In the genomic region with DNA sequence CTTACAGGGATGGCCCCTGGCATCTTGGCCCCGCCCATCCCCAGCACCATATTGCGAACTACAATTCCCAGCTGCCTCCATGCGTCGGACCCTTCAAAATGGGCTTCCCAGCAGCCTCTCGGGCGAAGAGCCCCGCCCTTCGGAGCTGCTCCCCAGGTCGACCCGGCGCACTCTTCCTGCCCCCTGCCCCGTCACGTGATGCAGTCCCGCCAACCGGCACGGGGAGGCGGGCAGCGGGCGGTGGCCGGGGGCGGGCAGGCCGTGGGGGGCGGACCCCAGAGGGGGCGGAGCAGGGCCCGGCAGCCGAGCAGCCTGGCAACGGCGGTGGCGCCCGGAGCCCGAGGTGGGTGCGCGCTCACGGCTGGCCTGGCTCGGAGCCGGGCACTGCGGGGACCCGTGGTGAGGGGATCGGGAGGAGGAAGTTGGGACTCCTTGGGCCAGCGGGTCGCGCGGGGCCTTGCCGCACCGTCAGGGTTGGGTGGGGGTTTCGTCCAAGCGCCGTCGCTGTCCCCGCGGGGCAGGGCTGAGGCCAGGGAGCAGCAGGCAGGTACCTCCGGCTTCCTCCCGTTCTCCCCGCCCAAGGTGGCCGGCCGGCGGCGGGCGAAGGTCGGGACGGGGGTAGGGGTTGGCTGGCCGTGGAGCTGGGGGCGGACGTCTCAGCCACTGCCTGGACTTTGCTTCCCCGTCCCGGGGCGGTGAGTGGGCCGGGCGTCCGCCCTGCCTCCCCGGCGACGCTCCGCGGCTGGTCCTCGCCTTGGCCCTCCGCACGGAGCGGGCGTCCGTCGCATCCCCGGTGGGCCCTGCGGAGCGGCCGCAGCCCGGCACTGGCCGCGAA, we compare ENCODE assay signal across 8 cellular contexts. TPM values are rescaled to one million over a fixed set of nuclear protein-coding genes. Genes with fewer than 3 reads are reported as not detected.
DNase-seq lines count a peak whose midpoint lies in the region; ATAC-seq and TF ChIP-seq lines count a peak whose summit lies in the region.

A gene (plus strand): TSS at position 302 of the 835 bp plus-strand sequence. CDS start 23,994 bp downstream, outside the sequence.

- H3K27ac Mint-ChIP-seq in immature natural killer cell: peak within 1 kb of the TSS in 5 of 6 donors; percentile 29 to 81 (median 58)

- no peaks in the 10 kb centered on the region for H3K27me3 ChIP-seq in smooth muscle cell (ENCODE audit: low read depth)

- TF ChIP-seq CTCF in AG09319 (IDR thresholded peaks at IDR 0.05; ENCODE audit: low read depth, low read length) (no peak), smooth muscle cell (IDR thresholded peaks at IDR 0.05; ENCODE audit: borderline replicate concordance, insufficient read depth, poor library complexity, severe bottlenecking) (no peak)

- peak within 1 kb of the TSS; percentile 79 for H3K4me2 ChIP-seq in smooth muscle cell

- WGBS in smooth muscle cell (ENCODE audit: low lambda C conversion rate): 28% methylated on average over 46 of the region's 89 CpGs

- peak within 1 kb of the TSS; percentile 78 for H3K9ac ChIP-seq in smooth muscle cell (ENCODE audit: low read depth)

- peaks cover 28 to 53% of the 10 kb centered on the region in 2 donors for H3K4me1 Mint-ChIP-seq in immature natural killer cell

- no peaks in the 10 kb centered on the region for H3K4me1 ChIP-seq in smooth muscle cell (ENCODE audit: low read depth)

- H3F3A ChIP-seq in smooth muscle cell (ENCODE audit: low read depth): no peaks in the 10 kb centered on the region

- no peaks in the 10 kb centered on the region for H4K20me1 ChIP-seq in smooth muscle cell (ENCODE audit: low read depth)

- H3K36me3 ChIP-seq in smooth muscle cell (ENCODE audit: low read depth): no peaks in the 10 kb centered on the region

- no peaks in the 10 kb centered on the region for H3K9me3 ChIP-seq in smooth muscle cell (replicated peaks; ENCODE audit: low read depth)

- peak; percentile 86 for DNase-seq in AG09319 (ENCODE audit: extremely low read depth, low read depth)
- peak; percentile 83 for DNase-seq in NCI-H345 treated with DMSO at 0.1 percent for 48 hours (lab: John Stamatoyannopoulos, UW; ENCODE audit: unreplicated experiment)
- DNase-seq in activated CD4-positive, CD25-positive, alpha-beta regulatory T cell (lab: John Stamatoyannopoulos, UW): peak; percentile 70 to 89 (median 84)
- peak; percentile 89 for DNase-seq in central memory CD4-positive, alpha-beta T cell
- peak; percentile 82 to 89 (median 88) for DNase-seq in immature natural killer cell
- DNase-seq in smooth muscle cell (lab: John Stamatoyannopoulos, UW; ENCODE audit: unreplicated experiment): peak; percentile 62

- H2AFZ ChIP-seq in smooth muscle cell (ENCODE audit: low read depth): peak within 1 kb of the TSS; percentile 68

- no peaks in the 10 kb centered on the region for H3K36me3 Mint-ChIP-seq in immature natural killer cell

- peak within 1 kb of the TSS; percentile 82 to 88 (median 84) for H3K4me3 Mint-ChIP-seq in immature natural killer cell

- H3K27me3 Mint-ChIP-seq in immature natural killer cell (ENCODE audit: low read depth in 3 of 3): peaks cover 6 to 19% (median 8%) of the 10 kb centered on the region in 3 donors

- ATAC-seq in GM19035 (IDR thresholded peaks at IDR 0.05; ENCODE audit: unreplicated experiment) (peak; percentile 94), HG03342 (IDR thresholded peaks at IDR 0.05; ENCODE audit: unreplicated experiment) (peak; percentile 95)

- H3K79me2 ChIP-seq in smooth muscle cell (ENCODE audit: low read depth): peaks cover 11% of the 10 kb centered on the region

- peak within 1 kb of the TSS; percentile 64 for H3K4me3 ChIP-seq in smooth muscle cell

- H3K27ac ChIP-seq in smooth muscle cell (ENCODE audit: low read depth): peak within 1 kb of the TSS; percentile 55

- no peaks in the 10 kb centered on the region for H3K9me3 Mint-ChIP-seq in immature natural killer cell

RNA-seq across cellular contexts. Expression of the gene that starts here (rescaled TPM):
- 1 to 10 TPM; 2.9 to 4.9 (median 4.9) TPM for polyA plus RNA-seq in immature natural killer cell
- total RNA-seq in smooth muscle cell: 10.1 and 12.9 TPM in 2 replicates
- 4.5 and 5.1 TPM in 2 replicates for polyA plus RNA-seq in smooth muscle cell

Comparison
In these comparisons a context has a peak if more than half of its experiments do, and no peak if none do; other contexts are left out.
1. Peak in every context shown above with its lines: DNase-seq, ATAC-seq, H3K4me3 ChIP-seq and H3K27ac ChIP-seq.